Comparison of ENCODE assay signal across 1 cellular context in the genomic region with DNA sequence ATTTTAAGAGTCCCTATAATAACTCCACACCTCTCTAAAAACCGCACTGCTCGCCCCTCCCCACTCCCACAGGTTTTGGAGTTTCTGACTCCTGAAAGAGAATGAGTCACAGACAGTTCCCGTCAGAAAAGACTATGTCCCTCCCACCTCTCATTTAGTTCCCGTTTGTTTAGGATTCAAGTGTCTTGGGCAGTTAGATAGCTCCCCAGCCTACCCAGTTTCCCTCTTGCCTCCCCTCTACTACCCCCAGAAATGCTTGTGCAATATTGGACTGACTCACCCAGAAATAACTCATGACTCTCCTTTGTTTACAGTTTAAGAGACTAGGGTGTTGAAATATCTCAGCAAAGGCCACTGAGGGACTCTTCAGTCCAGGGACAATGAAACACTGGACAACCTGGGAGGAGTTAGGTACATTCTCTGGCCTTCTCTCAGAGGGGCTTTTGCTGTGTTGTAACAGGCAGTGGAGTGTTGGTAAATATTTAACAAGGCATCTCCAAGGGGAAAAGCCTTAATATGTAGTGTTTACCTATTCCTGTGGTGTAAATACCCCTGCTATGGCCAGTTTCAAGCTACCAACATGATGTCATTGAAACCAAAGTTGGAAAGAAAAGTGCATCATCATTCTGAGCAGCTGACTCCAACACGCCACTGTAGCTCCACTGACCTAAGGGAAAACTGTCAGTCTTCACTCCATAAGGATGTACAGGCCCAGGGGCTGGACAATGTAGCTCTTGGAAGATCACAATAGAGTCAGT.
TF ChIP-seq lines count a peak whose summit lies in the region.

No MANE protein-coding gene starts in this region.

TF ChIP-seq in HepG2, 621 proteins besides CTCF, POLR2A, EP300 and RAD21 (continued from another document and continues in another):
- TF ChIP-seq, protein P1, sequence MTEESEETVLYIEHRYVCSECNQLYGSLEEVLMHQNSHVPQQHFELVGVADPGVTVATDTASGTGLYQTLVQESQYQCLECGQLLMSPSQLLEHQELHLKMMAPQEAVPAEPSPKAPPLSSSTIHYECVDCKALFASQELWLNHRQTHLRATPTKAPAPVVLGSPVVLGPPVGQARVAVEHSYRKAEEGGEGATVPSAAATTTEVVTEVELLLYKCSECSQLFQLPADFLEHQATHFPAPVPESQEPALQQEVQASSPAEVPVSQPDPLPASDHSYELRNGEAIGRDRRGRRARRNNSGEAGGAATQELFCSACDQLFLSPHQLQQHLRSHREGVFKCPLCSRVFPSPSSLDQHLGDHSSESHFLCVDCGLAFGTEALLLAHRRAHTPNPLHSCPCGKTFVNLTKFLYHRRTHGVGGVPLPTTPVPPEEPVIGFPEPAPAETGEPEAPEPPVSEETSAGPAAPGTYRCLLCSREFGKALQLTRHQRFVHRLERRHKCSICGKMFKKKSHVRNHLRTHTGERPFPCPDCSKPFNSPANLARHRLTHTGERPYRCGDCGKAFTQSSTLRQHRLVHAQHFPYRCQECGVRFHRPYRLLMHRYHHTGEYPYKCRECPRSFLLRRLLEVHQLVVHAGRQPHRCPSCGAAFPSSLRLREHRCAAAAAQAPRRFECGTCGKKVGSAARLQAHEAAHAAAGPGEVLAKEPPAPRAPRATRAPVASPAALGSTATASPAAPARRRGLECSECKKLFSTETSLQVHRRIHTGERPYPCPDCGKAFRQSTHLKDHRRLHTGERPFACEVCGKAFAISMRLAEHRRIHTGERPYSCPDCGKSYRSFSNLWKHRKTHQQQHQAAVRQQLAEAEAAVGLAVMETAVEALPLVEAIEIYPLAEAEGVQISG (CRISPR knock-in tag; IDR thresholded peaks at IDR 0.05): peak; percentile 72
- TF ChIP-seq STAG1 (CRISPR knock-in tag; IDR thresholded peaks at IDR 0.05) (no peak), ATRX (CRISPR knock-in tag; IDR thresholded peaks at IDR 0.05; ENCODE audit: borderline replicate concordance) (no peak), SETDB1 (CRISPR knock-in tag; IDR thresholded peaks at IDR 0.05; ENCODE audit: borderline replicate concordance) (no peak), ZFY (CRISPR knock-in tag; IDR thresholded peaks at IDR 0.05) (peak; percentile 47; the same call in 1 of the 2 replicates), ZKSCAN5 (CRISPR knock-in tag; IDR thresholded peaks at IDR 0.05) (no peak), TBL1XR1 (IDR thresholded peaks at IDR 0.05; ENCODE audit: borderline replicate concordance, low read length, partially characterized antibody) (peak; percentile 73), PHF8 (CRISPR knock-in tag; IDR thresholded peaks at IDR 0.05) (no peak; the same call in 1 of the 2 replicates), ZFP36L2 (CRISPR knock-in tag; IDR thresholded peaks at IDR 0.05) (no peak), ZNF501 (CRISPR knock-in tag; IDR thresholded peaks at IDR 0.05) (peak; percentile 43; the same call in 1 of the 2 replicates), ZBTB1 (CRISPR knock-in tag; IDR thresholded peaks at IDR 0.05; ENCODE audit: borderline replicate concordance) (no peak), RNF2 (conservative IDR thresholded peaks at IDR 0.05; ENCODE audit: low read depth) (no peak), ZNF10 (CRISPR knock-in tag; IDR thresholded peaks at IDR 0.05; ENCODE audit: borderline replicate concordance, low read depth) (no peak), ZNF234 (CRISPR knock-in tag; conservative IDR thresholded peaks at IDR 0.05) (no peak), ELF4 (CRISPR knock-in tag; IDR thresholded peaks at IDR 0.05; ENCODE audit: borderline replicate concordance) (peak; percentile 68; the same call in 1 of the 2 replicates), HNF4A (CRISPR knock-in tag; IDR thresholded peaks at IDR 0.05) (peak; percentile 90), NCOR1 (IDR thresholded peaks at IDR 0.05; ENCODE audit: borderline replicate concordance, low read length) (peak; percentile 96), ATAD3A (CRISPR knock-in tag; IDR thresholded peaks at IDR 0.05) (no peak), FOXJ3 (CRISPR knock-in tag; IDR thresholded peaks at IDR 0.05; ENCODE audit: borderline replicate concordance) (peak; percentile 99), SNAPC2 (CRISPR knock-in tag; IDR thresholded peaks at IDR 0.05) (peak; percentile 81; the same call in 1 of the 2 replicates)
- TF ChIP-seq, protein P2, sequence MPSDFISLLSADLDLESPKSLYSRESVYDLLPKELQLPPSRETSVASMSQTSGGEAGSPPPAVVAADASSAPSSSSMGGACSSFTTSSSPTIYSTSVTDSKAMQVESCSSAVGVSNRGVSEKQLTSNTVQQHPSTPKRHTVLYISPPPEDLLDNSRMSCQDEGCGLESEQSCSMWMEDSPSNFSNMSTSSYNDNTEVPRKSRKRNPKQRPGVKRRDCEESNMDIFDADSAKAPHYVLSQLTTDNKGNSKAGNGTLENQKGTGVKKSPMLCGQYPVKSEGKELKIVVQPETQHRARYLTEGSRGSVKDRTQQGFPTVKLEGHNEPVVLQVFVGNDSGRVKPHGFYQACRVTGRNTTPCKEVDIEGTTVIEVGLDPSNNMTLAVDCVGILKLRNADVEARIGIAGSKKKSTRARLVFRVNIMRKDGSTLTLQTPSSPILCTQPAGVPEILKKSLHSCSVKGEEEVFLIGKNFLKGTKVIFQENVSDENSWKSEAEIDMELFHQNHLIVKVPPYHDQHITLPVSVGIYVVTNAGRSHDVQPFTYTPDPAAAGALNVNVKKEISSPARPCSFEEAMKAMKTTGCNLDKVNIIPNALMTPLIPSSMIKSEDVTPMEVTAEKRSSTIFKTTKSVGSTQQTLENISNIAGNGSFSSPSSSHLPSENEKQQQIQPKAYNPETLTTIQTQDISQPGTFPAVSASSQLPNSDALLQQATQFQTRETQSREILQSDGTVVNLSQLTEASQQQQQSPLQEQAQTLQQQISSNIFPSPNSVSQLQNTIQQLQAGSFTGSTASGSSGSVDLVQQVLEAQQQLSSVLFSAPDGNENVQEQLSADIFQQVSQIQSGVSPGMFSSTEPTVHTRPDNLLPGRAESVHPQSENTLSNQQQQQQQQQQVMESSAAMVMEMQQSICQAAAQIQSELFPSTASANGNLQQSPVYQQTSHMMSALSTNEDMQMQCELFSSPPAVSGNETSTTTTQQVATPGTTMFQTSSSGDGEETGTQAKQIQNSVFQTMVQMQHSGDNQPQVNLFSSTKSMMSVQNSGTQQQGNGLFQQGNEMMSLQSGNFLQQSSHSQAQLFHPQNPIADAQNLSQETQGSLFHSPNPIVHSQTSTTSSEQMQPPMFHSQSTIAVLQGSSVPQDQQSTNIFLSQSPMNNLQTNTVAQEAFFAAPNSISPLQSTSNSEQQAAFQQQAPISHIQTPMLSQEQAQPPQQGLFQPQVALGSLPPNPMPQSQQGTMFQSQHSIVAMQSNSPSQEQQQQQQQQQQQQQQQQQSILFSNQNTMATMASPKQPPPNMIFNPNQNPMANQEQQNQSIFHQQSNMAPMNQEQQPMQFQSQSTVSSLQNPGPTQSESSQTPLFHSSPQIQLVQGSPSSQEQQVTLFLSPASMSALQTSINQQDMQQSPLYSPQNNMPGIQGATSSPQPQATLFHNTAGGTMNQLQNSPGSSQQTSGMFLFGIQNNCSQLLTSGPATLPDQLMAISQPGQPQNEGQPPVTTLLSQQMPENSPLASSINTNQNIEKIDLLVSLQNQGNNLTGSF (CRISPR knock-in tag; IDR thresholded peaks at IDR 0.05): no peak
- TF ChIP-seq, protein P3, sequence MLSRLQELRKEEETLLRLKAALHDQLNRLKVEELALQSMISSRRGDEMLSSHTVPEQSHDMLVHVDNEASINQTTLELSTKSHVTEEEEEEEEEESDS (CRISPR knock-in tag; IDR thresholded peaks at IDR 0.05; ENCODE audit: borderline replicate concordance): no peak
- TF ChIP-seq, protein P4, sequence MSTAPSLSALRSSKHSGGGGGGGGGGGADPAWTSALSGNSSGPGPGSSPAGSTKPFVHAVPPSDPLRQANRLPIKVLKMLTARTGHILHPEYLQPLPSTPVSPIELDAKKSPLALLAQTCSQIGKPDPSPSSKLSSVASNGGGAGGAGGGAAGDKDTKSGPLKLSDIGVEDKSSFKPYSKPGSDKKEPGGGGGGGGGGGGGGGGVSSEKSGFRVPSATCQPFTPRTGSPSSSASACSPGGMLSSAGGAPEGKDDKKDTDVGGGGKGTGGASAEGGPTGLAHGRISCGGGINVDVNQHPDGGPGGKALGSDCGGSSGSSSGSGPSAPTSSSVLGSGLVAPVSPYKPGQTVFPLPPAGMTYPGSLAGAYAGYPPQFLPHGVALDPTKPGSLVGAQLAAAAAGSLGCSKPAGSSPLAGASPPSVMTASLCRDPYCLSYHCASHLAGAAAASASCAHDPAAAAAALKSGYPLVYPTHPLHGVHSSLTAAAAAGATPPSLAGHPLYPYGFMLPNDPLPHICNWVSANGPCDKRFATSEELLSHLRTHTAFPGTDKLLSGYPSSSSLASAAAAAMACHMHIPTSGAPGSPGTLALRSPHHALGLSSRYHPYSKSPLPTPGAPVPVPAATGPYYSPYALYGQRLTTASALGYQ (CRISPR knock-in tag; IDR thresholded peaks at IDR 0.05): peak; percentile 92
- TF ChIP-seq, protein P5, sequence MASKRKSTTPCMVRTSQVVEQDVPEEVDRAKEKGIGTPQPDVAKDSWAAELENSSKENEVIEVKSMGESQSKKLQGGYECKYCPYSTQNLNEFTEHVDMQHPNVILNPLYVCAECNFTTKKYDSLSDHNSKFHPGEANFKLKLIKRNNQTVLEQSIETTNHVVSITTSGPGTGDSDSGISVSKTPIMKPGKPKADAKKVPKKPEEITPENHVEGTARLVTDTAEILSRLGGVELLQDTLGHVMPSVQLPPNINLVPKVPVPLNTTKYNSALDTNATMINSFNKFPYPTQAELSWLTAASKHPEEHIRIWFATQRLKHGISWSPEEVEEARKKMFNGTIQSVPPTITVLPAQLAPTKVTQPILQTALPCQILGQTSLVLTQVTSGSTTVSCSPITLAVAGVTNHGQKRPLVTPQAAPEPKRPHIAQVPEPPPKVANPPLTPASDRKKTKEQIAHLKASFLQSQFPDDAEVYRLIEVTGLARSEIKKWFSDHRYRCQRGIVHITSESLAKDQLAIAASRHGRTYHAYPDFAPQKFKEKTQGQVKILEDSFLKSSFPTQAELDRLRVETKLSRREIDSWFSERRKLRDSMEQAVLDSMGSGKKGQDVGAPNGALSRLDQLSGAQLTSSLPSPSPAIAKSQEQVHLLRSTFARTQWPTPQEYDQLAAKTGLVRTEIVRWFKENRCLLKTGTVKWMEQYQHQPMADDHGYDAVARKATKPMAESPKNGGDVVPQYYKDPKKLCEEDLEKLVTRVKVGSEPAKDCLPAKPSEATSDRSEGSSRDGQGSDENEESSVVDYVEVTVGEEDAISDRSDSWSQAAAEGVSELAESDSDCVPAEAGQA (IDR thresholded peaks at IDR 0.05; ENCODE audit: low read depth): peak; percentile 78
- TF ChIP-seq, protein P5 (CRISPR knock-in tag; IDR thresholded peaks at IDR 0.05; ENCODE audit: borderline replicate concordance): no peak
- TF ChIP-seq, protein P6, sequence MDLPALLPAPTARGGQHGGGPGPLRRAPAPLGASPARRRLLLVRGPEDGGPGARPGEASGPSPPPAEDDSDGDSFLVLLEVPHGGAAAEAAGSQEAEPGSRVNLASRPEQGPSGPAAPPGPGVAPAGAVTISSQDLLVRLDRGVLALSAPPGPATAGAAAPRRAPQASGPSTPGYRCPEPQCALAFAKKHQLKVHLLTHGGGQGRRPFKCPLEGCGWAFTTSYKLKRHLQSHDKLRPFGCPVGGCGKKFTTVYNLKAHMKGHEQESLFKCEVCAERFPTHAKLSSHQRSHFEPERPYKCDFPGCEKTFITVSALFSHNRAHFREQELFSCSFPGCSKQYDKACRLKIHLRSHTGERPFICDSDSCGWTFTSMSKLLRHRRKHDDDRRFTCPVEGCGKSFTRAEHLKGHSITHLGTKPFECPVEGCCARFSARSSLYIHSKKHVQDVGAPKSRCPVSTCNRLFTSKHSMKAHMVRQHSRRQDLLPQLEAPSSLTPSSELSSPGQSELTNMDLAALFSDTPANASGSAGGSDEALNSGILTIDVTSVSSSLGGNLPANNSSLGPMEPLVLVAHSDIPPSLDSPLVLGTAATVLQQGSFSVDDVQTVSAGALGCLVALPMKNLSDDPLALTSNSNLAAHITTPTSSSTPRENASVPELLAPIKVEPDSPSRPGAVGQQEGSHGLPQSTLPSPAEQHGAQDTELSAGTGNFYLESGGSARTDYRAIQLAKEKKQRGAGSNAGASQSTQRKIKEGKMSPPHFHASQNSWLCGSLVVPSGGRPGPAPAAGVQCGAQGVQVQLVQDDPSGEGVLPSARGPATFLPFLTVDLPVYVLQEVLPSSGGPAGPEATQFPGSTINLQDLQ (CRISPR knock-in tag; IDR thresholded peaks at IDR 0.05): no peak
- TF ChIP-seq, protein P7, sequence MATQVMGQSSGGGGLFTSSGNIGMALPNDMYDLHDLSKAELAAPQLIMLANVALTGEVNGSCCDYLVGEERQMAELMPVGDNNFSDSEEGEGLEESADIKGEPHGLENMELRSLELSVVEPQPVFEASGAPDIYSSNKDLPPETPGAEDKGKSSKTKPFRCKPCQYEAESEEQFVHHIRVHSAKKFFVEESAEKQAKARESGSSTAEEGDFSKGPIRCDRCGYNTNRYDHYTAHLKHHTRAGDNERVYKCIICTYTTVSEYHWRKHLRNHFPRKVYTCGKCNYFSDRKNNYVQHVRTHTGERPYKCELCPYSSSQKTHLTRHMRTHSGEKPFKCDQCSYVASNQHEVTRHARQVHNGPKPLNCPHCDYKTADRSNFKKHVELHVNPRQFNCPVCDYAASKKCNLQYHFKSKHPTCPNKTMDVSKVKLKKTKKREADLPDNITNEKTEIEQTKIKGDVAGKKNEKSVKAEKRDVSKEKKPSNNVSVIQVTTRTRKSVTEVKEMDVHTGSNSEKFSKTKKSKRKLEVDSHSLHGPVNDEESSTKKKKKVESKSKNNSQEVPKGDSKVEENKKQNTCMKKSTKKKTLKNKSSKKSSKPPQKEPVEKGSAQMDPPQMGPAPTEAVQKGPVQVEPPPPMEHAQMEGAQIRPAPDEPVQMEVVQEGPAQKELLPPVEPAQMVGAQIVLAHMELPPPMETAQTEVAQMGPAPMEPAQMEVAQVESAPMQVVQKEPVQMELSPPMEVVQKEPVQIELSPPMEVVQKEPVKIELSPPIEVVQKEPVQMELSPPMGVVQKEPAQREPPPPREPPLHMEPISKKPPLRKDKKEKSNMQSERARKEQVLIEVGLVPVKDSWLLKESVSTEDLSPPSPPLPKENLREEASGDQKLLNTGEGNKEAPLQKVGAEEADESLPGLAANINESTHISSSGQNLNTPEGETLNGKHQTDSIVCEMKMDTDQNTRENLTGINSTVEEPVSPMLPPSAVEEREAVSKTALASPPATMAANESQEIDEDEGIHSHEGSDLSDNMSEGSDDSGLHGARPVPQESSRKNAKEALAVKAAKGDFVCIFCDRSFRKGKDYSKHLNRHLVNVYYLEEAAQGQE (IDR thresholded peaks at IDR 0.05; ENCODE audit: borderline replicate concordance in 1 of 2, low read depth in 1 of 2, low read length in 2 of 2): peak in 1 of 2 experiments; percentile 51; a peak in 2 of 4 replicates
